10 cellular contexts compared by ENCODE assay signal in the genomic region with DNA sequence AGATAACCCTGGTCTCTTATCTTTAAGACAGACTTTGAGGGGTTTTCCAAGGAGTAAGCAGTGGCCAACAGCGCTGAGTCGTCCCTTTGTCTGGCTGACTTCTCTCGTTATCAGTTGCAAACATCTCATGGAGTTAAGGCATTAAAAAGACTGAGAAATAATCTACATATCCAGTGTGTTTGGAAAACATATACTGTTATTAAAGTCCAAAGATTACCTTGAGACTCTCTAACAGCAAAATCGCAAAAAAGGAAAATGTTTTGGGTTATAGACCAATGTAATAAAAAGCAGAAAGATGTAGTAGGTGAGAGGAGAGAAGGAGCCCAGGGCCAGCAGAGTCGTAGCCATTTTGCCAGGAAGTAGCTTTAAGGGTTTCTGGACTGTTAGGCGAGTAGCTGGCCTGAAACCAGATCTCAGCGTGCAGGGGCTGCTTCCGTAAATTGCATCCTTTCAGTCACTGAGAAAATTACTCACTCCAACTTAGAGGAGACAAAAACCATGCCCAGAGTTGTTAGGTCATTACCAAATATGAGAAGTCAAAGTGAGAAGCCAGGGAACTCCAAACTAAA. TPM values are rescaled to one million over a fixed set of nuclear protein-coding genes. Genes with fewer than 3 reads are reported as not detected.
DNase-seq lines count a peak whose midpoint lies in the region; ATAC-seq and TF ChIP-seq lines count a peak whose summit lies in the region.
"Had no signal": no experiment of that assay in that cellular context is flagged by ENCODE, and none has a peak within 500 bp of the region (broad histone marks: within the 10 kb centered on the region; RNA-seq: fewer than 3 reads in every experiment).

No MANE protein-coding gene starts in this region.

- no peaks in the 10 kb centered on the region for H3K27me3 ChIP-seq in heart left ventricle
- H3K27me3 ChIP-seq in right atrium auricular region = no peaks in the 10 kb centered on the region
- H3K27me3 ChIP-seq in endodermal cell (ENCODE audit: control insufficient read depth, insufficient read depth, low read length, poor library complexity, severe bottlenecking) = no peaks in the 10 kb centered on the region
- H3K27me3 ChIP-seq in thoracic aorta (replicated peaks; ENCODE audit: insufficient read depth) = no peaks in the 10 kb centered on the region

- WGBS in heart left ventricle, 4 donors = 33 to 45% (median 38%) methylated on average over 8 of the region's 8 CpGs
- WGBS in endodermal cell (ENCODE audit: insufficient coverage in 1 of 2, insufficient read length in 1 of 2), 2 experiments = 79 to 80% methylated on average over 6 to 8 of the region's 8 CpGs

- DNase-seq in heart left ventricle = no peak
- DNase-seq in right atrium auricular region (ENCODE audit: low spot score) = no peak
- DNase-seq in M059J (ENCODE audit: low read depth) = peak; percentile 85
- no peak for DNase-seq in endodermal cell
- no peak for DNase-seq in thoracic aorta (ENCODE audit: low spot score)
- DNase-seq in posterior cingulate gyrus = no peak
- DNase-seq in NCI-H524 treated with DMSO at 0.1 percent for 48 hours (lab: John Stamatoyannopoulos, UW) = no peak
- DNase-seq: activated CD8-positive, alpha-beta memory T cell treated with anti-CD3 and anti-CD28 coated beads, Interleukin-2, amount 50 U/mL, for 4 hours had no signal

- H3K4me3 ChIP-seq in heart left ventricle (no peak overlapping the region), right atrium auricular region (no peak overlapping the region), endodermal cell (ENCODE audit: low read length) (no peak overlapping the region), thoracic aorta (no peak overlapping the region)

- peak overlapping the region; percentile 80 for H3K27ac Mint-ChIP-seq in endodermal cell
- H3K27ac Mint-ChIP-seq: CD4-positive, CD25-positive, alpha-beta regulatory T cell had no signal

- H3K9me3 Mint-ChIP-seq in endodermal cell = peaks cover 5% of the 10 kb centered on the region

- intact Hi-C loops in heart left ventricle (cut with DNase I) (no loop called here), posterior cingulate gyrus (cut with DNase I) (no loop called here)

- ATAC-seq in heart left ventricle = peak in 3 of 4 donors; percentile 41 to 52 (median 43)
- ATAC-seq in thoracic aorta (ENCODE audit: insufficient number of reproducible peaks, low FRiP score, low read depth) = peak; percentile 56
- no peak for ATAC-seq in GM18873 (IDR thresholded peaks at IDR 0.05; ENCODE audit: low FRiP score, unreplicated experiment)

- no peak overlapping the region for H3K4me3 Mint-ChIP-seq in endodermal cell
- H3K4me3 Mint-ChIP-seq: CD4-positive, CD25-positive, alpha-beta regulatory T cell had no signal

- H3K36me3 ChIP-seq in heart left ventricle (no peaks in the 10 kb centered on the region), right atrium auricular region (no peaks in the 10 kb centered on the region), endodermal cell (ENCODE audit: control insufficient read depth, insufficient read depth, low read length) (no peaks in the 10 kb centered on the region), thoracic aorta (no peaks in the 10 kb centered on the region)

- no peak overlapping the region for H3K9ac ChIP-seq in endodermal cell (ENCODE audit: extremely low read depth, low read length, poor library complexity, severe bottlenecking)

- no peak for TF ChIP-seq CTCF in heart left ventricle (IDR thresholded peaks at IDR 0.05)
- no peak for TF ChIP-seq CTCF in right atrium auricular region (IDR thresholded peaks at IDR 0.05)
- TF ChIP-seq CTCF in endodermal cell (conservative IDR thresholded peaks at IDR 0.05) = no peak
- no peak for TF ChIP-seq CTCF in thoracic aorta (IDR thresholded peaks at IDR 0.05)

- H3K9me3 ChIP-seq in heart left ventricle (peaks cover 0 to 6% (median 0%) of the 10 kb centered on the region in 12 donors), right atrium auricular region (no peaks in the 10 kb centered on the region), endodermal cell (ENCODE audit: control insufficient read depth, low read length) (peaks cover 8% of the 10 kb centered on the region), thoracic aorta (no peaks in the 10 kb centered on the region)

- peaks cover 3% of the 10 kb centered on the region for H3K27me3 Mint-ChIP-seq in endodermal cell (ENCODE audit: insufficient read depth)

- peaks cover 0 to 13% (median 5%) of the 10 kb centered on the region in 12 donors for H3K4me1 ChIP-seq in heart left ventricle
- peaks cover 0 to 35% of the 10 kb centered on the region in 2 donors for H3K4me1 ChIP-seq in right atrium auricular region
- H3K4me1 ChIP-seq in endodermal cell (ENCODE audit: control insufficient read depth, insufficient read depth, low read length) = peaks cover 10% of the 10 kb centered on the region
- H3K4me1 ChIP-seq in thoracic aorta (ENCODE audit: control insufficient read depth in 1 of 2, low read depth in 2 of 2) = peaks cover 0 to 6% of the 10 kb centered on the region in 2 donors

- H3K27ac ChIP-seq in heart left ventricle = peak overlapping the region in 2 of 12 donors; percentile 6 to 82
- peak overlapping the region in 1 of 2 donors; percentile 8 for H3K27ac ChIP-seq in right atrium auricular region
- H3K27ac ChIP-seq in endodermal cell (ENCODE audit: low read depth, low read length) = no peak overlapping the region
- H3K27ac ChIP-seq in thoracic aorta = no peak overlapping the region

- H3K36me3 Mint-ChIP-seq in endodermal cell (ENCODE audit: low read depth) = no peaks in the 10 kb centered on the region
- H3K36me3 Mint-ChIP-seq: CD4-positive, CD25-positive, alpha-beta regulatory T cell had no signal

- peaks cover 31% of the 10 kb centered on the region for H3K4me1 Mint-ChIP-seq in endodermal cell
- H3K4me1 Mint-ChIP-seq: CD4-positive, CD25-positive, alpha-beta regulatory T cell had no signal

- no peak for TF ChIP-seq POLR2A in heart left ventricle (IDR thresholded peaks at IDR 0.05)

RNA-seq across cellular contexts. Expression of gene MYLK4, which starts 24.6 kb away (rescaled TPM):
- total RNA-seq in heart left ventricle (1 to 10 TPM in 3 of 9 donors, under 1 TPM in 6; 0.28 to 1.6 (median 0.80) TPM), right atrium auricular region (1 to 10 TPM; 1.0 to 3.6 TPM), endodermal cell (under 1 TPM; 0.18 to 0.20 TPM), thoracic aorta (1 to 10 TPM in 1 of 2 donors, under 1 TPM in 1; 0.68 to 2.0 TPM)
- under 1 TPM; 0.14 to 0.38 TPM for polyA plus RNA-seq in heart left ventricle
- 0.76 and 1.2 TPM in 2 replicates for total RNA-seq in M059J (2014; rRNA removed; shearing (Covaris generic))
- polyA plus RNA-seq in endodermal cell (2013, experiment 1 of 2) = 0.21 TPM
- polyA plus RNA-seq in endodermal cell (2013, experiment 2 of 2) = 0.08 TPM

RNA-seq across cellular contexts. Expression of gene WRNIP1, which starts 39.1 kb away (rescaled TPM):
- total RNA-seq in heart left ventricle = 10 to 100 TPM; 32.1 to 64.1 (median 34.7) TPM
- polyA plus RNA-seq in heart left ventricle = 10 to 100 TPM; 32.7 to 39.0 TPM
- total RNA-seq in right atrium auricular region = 10 to 100 TPM; 51.9 to 53.5 TPM
- total RNA-seq in M059J (2014; rRNA removed; shearing (Covaris generic)) = 52.1 and 103 TPM in 2 replicates
- total RNA-seq in endodermal cell = 10 to 100 TPM; 30.8 to 33.2 TPM
- 29.7 TPM for polyA plus RNA-seq in endodermal cell (2013, experiment 1 of 2)
- 28.8 TPM for polyA plus RNA-seq in endodermal cell (2013, experiment 2 of 2)
- 10 to 100 TPM; 87.8 to 93.3 TPM for total RNA-seq in thoracic aorta
